In the genomic region with DNA sequence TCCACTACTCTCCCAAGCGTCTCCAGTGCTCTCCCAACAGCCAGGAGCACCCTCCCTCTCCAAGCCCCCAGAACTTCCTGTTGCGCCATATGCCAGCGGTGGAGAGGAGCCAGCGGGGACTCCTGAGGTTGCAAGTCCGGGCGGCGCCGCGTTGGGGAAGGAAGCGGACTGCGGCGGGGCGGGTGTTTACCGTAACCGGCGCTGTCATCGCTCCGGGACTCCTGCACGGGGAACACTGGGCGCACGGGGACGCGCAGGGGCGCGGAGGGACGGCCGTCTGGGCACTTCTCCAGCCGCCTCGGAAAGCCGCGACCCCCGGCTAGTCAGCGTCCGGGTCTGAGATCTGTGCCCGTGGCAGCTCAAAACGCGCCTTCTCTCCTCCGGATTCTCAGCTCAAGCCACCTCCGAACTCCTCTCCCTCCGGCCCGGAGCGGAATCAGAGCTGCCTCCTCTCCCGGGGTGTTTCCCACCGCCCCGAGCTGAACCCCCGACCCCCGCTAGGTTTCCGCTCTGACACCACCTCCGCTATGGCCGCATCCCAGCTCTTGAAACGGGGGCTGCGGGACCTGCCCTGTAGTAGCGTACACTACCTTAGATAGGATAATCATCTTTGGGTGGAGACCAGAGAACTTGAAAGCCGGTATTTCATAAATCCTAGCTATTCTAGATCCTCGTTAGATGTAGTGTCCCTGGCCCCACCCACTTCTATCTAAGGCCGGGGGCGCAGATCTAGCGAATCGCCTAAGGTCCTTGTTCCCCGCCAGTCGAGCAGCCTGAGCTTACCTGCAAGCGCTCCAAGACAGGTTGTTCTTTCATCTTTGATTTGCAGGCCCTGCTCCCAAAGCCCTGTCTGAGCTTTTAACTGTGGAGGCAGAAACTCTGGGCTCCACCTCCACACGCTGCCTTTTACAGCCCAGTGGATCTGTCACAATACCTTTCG, we compare ENCODE assay signal across 8 cellular contexts. TPM values are rescaled to one million over a fixed set of nuclear protein-coding genes. Genes with fewer than 3 reads are reported as not detected.
DNase-seq lines count a peak whose midpoint lies in the region; FAIRE-seq and TF ChIP-seq lines count a peak whose summit lies in the region.

A gene with protein sequence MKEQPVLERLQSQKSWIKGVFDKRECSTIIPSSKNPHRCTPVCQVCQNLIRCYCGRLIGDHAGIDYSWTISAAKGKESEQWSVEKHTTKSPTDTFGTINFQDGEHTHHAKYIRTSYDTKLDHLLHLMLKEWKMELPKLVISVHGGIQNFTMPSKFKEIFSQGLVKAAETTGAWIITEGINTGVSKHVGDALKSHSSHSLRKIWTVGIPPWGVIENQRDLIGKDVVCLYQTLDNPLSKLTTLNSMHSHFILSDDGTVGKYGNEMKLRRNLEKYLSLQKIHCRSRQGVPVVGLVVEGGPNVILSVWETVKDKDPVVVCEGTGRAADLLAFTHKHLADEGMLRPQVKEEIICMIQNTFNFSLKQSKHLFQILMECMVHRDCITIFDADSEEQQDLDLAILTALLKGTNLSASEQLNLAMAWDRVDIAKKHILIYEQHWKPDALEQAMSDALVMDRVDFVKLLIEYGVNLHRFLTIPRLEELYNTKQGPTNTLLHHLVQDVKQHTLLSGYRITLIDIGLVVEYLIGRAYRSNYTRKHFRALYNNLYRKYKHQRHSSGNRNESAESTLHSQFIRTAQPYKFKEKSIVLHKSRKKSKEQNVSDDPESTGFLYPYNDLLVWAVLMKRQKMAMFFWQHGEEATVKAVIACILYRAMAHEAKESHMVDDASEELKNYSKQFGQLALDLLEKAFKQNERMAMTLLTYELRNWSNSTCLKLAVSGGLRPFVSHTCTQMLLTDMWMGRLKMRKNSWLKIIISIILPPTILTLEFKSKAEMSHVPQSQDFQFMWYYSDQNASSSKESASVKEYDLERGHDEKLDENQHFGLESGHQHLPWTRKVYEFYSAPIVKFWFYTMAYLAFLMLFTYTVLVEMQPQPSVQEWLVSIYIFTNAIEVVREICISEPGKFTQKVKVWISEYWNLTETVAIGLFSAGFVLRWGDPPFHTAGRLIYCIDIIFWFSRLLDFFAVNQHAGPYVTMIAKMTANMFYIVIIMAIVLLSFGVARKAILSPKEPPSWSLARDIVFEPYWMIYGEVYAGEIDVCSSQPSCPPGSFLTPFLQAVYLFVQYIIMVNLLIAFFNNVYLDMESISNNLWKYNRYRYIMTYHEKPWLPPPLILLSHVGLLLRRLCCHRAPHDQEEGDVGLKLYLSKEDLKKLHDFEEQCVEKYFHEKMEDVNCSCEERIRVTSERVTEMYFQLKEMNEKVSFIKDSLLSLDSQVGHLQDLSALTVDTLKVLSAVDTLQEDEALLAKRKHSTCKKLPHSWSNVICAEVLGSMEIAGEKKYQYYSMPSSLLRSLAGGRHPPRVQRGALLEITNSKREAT (N-terminal part only) (minus strand): TSS at position 881 of the 940 bp plus-strand sequence. CDS start 65 bp downstream, at position 816.

- H3K4me1 ChIP-seq in kidney (ENCODE audit: control insufficient read depth in 1 of 2, insufficient read depth in 1 of 2, low read depth in 1 of 2, low read length in 2 of 2) (peaks cover 0 to 5% of the 10 kb centered on the region in 2 donors), small intestine (ENCODE audit: control insufficient read depth in 2 of 2, insufficient read depth in 1 of 2, low read depth in 1 of 2, low read length in 1 of 2) (no peaks in the 10 kb centered on the region)

- no peaks in the 10 kb centered on the region for H3K9me3 Mint-ChIP-seq in T-helper 2 cell treated with Interferon-gamma antibody and Interleukin-4, amounts not matched to agents 5 μg/mL and 100 μg/mL, for 36 hours
- H3K9me3 Mint-ChIP-seq in chondrocyte (ENCODE audit: low read depth): peaks cover 7% of the 10 kb centered on the region

- H3K4me3 Mint-ChIP-seq in T-helper 2 cell treated with Interferon-gamma antibody and Interleukin-4, amounts not matched to agents 5 μg/mL and 100 μg/mL, for 36 hours: peak within 1 kb of the TSS; percentile 89
- H3K4me3 Mint-ChIP-seq in chondrocyte (ENCODE audit: unreplicated experiment): peak within 1 kb of the TSS; percentile 82

- TF ChIP-seq CTCF in chondrocyte (IDR thresholded peaks at IDR 0.05): no peak
- TF ChIP-seq CTCF in kidney (IDR thresholded peaks at IDR 0.05; ENCODE audit: borderline replicate concordance, extremely low read depth, insufficient read depth): no peak

- H3K27ac ChIP-seq in kidney (ENCODE audit: low read depth in 2 of 2, low read length in 2 of 2) (peak within 1 kb of the TSS; percentile 32 to 52), small intestine (ENCODE audit: low read depth in 1 of 2, low read length in 1 of 2) (peak within 1 kb of the TSS; percentile 71 to 76)

- peaks cover 10% of the 10 kb centered on the region for H3K4me1 Mint-ChIP-seq in T-helper 2 cell treated with Interferon-gamma antibody and Interleukin-4, amounts not matched to agents 5 μg/mL and 100 μg/mL, for 36 hours (ENCODE audit: low read depth)
- H3K4me1 Mint-ChIP-seq in chondrocyte (ENCODE audit: low read depth): peaks cover 12% of the 10 kb centered on the region

- DNase-seq in NCI-H2227 (lab: John Stamatoyannopoulos, UW; ENCODE audit: unreplicated experiment) (peak; percentile 15), NCI-H2227 treated with DMSO at 0.1 percent for 48 hours (lab: John Stamatoyannopoulos, UW) (no peak), NCI-H1092 (lab: John Stamatoyannopoulos, UW) (peak; percentile 60), chondrocyte (ENCODE audit: low spot score) (no peak), kidney (peak; percentile 92), small intestine (peak; percentile 83), NAMALWA (ENCODE audit: low spot score) (no peak)
- peak; percentile 18 for DNase-seq in T-helper 2 cell treated with Interferon-gamma antibody and Interleukin-4, amounts not matched to agents 5 μg/mL and 100 μg/mL, for 36 hours (ENCODE audit: low spot score)

- WGBS in small intestine, 3 donors: 2 to 4% (median 4%) methylated on average over 46 to 64 of the region's 64 CpGs

- FAIRE-seq in kidney (lab: Jason Lieb, UNC) (no peak), small intestine (lab: Jason Lieb, UNC) (no peak)

- no peak within 1 kb of the TSS for H3K27ac Mint-ChIP-seq in T-helper 2 cell treated with Interferon-gamma antibody and Interleukin-4, amounts not matched to agents 5 μg/mL and 100 μg/mL, for 36 hours
- H3K27ac Mint-ChIP-seq in chondrocyte (ENCODE audit: unreplicated experiment): peak within 1 kb of the TSS; percentile 20

- peaks cover 49% of the 10 kb centered on the region for H3K27me3 Mint-ChIP-seq in T-helper 2 cell treated with Interferon-gamma antibody and Interleukin-4, amounts not matched to agents 5 μg/mL and 100 μg/mL, for 36 hours (ENCODE audit: low read depth)
- H3K27me3 Mint-ChIP-seq in chondrocyte (ENCODE audit: low read depth): peaks cover 25% of the 10 kb centered on the region

- no peaks in the 10 kb centered on the region for H3K36me3 ChIP-seq in kidney (ENCODE audit: control insufficient read depth in 1 of 2, insufficient read depth in 2 of 2, low read length in 2 of 2)
- no peaks in the 10 kb centered on the region for H3K36me3 ChIP-seq in small intestine (ENCODE audit: control insufficient read depth in 2 of 2, insufficient read depth in 2 of 2, low read length in 2 of 2)

- H3K4me3 ChIP-seq in kidney (ENCODE audit: low read length in 2 of 2) (peak within 1 kb of the TSS; percentile 67 to 69), small intestine (ENCODE audit: low read depth in 1 of 2, low read length in 2 of 2) (peak within 1 kb of the TSS; percentile 37 to 75)

- H3K9me3 ChIP-seq in kidney (ENCODE audit: control insufficient read depth in 1 of 2, low read length in 2 of 2) (no peaks in the 10 kb centered on the region), small intestine (ENCODE audit: control insufficient read depth, low read depth) (no peaks in the 10 kb centered on the region)

- intact Hi-C loops in kidney (cut with DNase I): no loop called here

- no peaks in the 10 kb centered on the region for H3K36me3 Mint-ChIP-seq in T-helper 2 cell treated with Interferon-gamma antibody and Interleukin-4, amounts not matched to agents 5 μg/mL and 100 μg/mL, for 36 hours (ENCODE audit: low read depth)
- no peaks in the 10 kb centered on the region for H3K36me3 Mint-ChIP-seq in chondrocyte (ENCODE audit: low read depth)

- H3K9ac ChIP-seq in kidney (ENCODE audit: low read length in 2 of 2): peak within 1 kb of the TSS; percentile 1 to 29

- H3K27me3 ChIP-seq in small intestine (ENCODE audit: control insufficient read depth in 2 of 2, insufficient read depth in 2 of 2, low read length in 2 of 2): no peaks in the 10 kb centered on the region

RNA-seq across cellular contexts. Expression of the gene that starts here (rescaled TPM):
- 0.02 TPM in 1 of 3 replicates, not detected in the others for total RNA-seq in chondrocyte
- total RNA-seq in kidney: 1.3 TPM
- polyA plus RNA-seq in kidney (ENCODE audit: insufficient read depth, low read depth, low replicate concordance): 2.0 TPM
- 1 to 10 TPM in 2 of 3 donors, under 1 TPM in 1; 0.73 to 2.4 (median 1.8) TPM for polyA plus RNA-seq in small intestine

Comparison
In these comparisons a context has a peak if more than half of its experiments do, and no peak if none do; other contexts are left out.
1. DNase-seq: peak in NCI-H2227 (single experiment), NCI-H1092 (single experiment), T-helper 2 cell treated with Interferon-gamma antibody and Interleukin-4, amounts not matched to agents 5 μg/mL and 100 μg/mL, for 36 hours (single experiment), kidney (single experiment) and small intestine (single experiment); none in NCI-H2227 treated with DMSO at 0.1 percent for 48 hours (single experiment), chondrocyte (single experiment) and NAMALWA (single experiment).